Comparison of ENCODE assay signal across 18 cellular contexts in the genomic region with DNA sequence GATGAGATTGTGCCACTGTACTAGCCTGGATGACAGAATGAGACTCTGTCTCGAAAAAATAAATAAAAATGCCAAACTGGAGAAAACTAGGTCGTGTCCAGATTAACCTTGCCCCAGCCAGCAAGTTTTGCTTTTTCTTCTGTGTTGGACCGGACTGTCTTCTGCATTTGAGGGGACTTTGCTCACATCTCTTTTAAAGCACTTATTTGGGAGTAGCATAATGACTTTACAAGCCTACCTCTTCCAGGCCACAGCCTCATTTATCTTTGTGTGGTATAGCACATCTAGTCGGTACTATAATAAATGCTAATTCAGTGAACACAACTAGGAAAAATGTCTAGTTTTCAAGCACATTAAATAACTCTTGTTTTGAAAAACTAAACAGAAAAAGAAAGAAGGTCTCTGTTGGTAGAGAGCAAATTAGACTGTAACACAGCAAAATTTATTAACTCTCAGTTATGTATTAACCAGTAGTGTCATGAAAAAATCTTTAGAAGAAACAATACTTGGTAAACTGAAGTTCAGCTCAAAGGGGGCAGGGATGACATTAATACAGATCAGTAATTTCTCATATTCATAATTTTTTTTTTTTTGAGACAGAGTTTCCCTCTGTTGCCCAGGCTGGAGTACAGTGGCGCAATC. TPM values are rescaled to one million over a fixed set of nuclear protein-coding genes. Genes with fewer than 3 reads are reported as not detected.
A peak's percentile ranks its signal among the peaks of the same experiment; 100 is the strongest.
DNase-seq lines count a peak whose midpoint lies in the region; ATAC-seq, FAIRE-seq and TF ChIP-seq lines count a peak whose summit lies in the region.
"Had no signal": no experiment of that assay in that cellular context is flagged by ENCODE, and none has a peak within 500 bp of the region (broad histone marks: within the 10 kb centered on the region; RNA-seq: fewer than 3 reads in every experiment).

No MANE protein-coding gene starts in this region.

- ATAC-seq in GM18520 (IDR thresholded peaks at IDR 0.05; ENCODE audit: unreplicated experiment), result no peak
- ATAC-seq: K562 had no signal

- no peaks in the 10 kb centered on the region for H3K27me3 Mint-ChIP-seq in mesothelial cell of epicardium (ENCODE audit: low read depth)

- peak overlapping the region; percentile 88 for H3K27ac ChIP-seq in RWPE1
- H3K27ac ChIP-seq: PC-9, SJSA1 had no signal

- FAIRE-seq in islet of Langerhans (lab: Jason Lieb, UNC) (peak; percentile 17), urothelium cell line (lab: Jason Lieb, UNC) (peak; percentile 61)
- FAIRE-seq: K562 had no signal

- CTCF ChIA-PET in RWPE1 (lab: Yijun Ruan, JAX), result interaction anchor here (1.1 kb wide), 2 partner anchors 13 to 73 kb away, joined by 3 to 4 read pairs; a partner anchor contains a TSS

- DNase-seq in RWPE1 (ENCODE audit: low spot score) (no peak), mesothelial cell of epicardium (ENCODE audit: low spot score in 2 of 2, unreplicated experiment in 2 of 2) (no peak), urothelium cell line (ENCODE audit: low spot score) (no peak), epidermal melanocyte (ENCODE audit: insufficient read length, low spot score) (no peak), DMS53 treated with DMSO at 0.1 percent for 48 hours (lab: John Stamatoyannopoulos, UW; ENCODE audit: unreplicated experiment) (no peak)
- DNase-seq: ACHN, AML-193, Caco-2, DMS153, EL, NCI-H1417, NCI-H2029 treated with DMSO at 0.1 percent for 48 hours, NCI-H510A treated with DMSO at 0.1 percent for 48 hours, PC-9 had no signal

- TF ChIP-seq CTCF in RWPE1 (conservative IDR thresholded peaks at IDR 0.05; ENCODE audit: low read depth) (no peak), mesothelial cell of epicardium (IDR thresholded peaks at IDR 0.05; ENCODE audit: unreplicated experiment) (no peak)

- POLR2A ChIA-PET in RWPE1 (lab: Yijun Ruan, JAX; ENCODE audit: low non-redundant PET), result no interaction called here

- H3K9me3 Mint-ChIP-seq in mesothelial cell of epicardium, result no peaks in the 10 kb centered on the region

- H3K4me1 Mint-ChIP-seq in mesothelial cell of epicardium, result no peaks in the 10 kb centered on the region

- peaks cover 18% of the 10 kb centered on the region for H3K36me3 Mint-ChIP-seq in mesothelial cell of epicardium

- H3K27ac Mint-ChIP-seq in mesothelial cell of epicardium, result peak overlapping the region; percentile 51

- H3K4me3 Mint-ChIP-seq in mesothelial cell of epicardium, result no peak overlapping the region

RNA-seq across cellular contexts. Expression of a gene that starts 52.0 kb away (rescaled TPM):
- total RNA-seq in mesothelial cell of epicardium, result 15.5 to 16.9 TPM (median 16.1 TPM) in 3 replicates

RNA-seq across cellular contexts. Expression of a gene that starts 52.1 kb away (rescaled TPM):
- 20.6 to 22.1 TPM (median 21.6 TPM) in 3 replicates for total RNA-seq in mesothelial cell of epicardium
